In genomic region chr16:11843861-11844260, GRCh38 we compare ENCODE assay signal across 11 cellular contexts. TPM values are rescaled to one million over a fixed set of nuclear protein-coding genes. Genes with fewer than 3 reads are reported as not detected.
A peak's percentile ranks its signal among the peaks of the same experiment; 100 is the strongest.
DNase-seq lines count a peak whose midpoint lies in the region; TF ChIP-seq lines count a peak whose summit lies in the region.
"Had no signal": no experiment of that assay in that cellular context is flagged by ENCODE, and none has a peak within 500 bp of the region (broad histone marks: within the 10 kb centered on the region; RNA-seq: fewer than 3 reads in every experiment).

No MANE protein-coding gene starts in this region.

- no peaks in the 10 kb centered on the region for H3K9me3 ChIP-seq in right atrium auricular region
- H3K9me3 ChIP-seq: BLaER1 treated with 17β-estradiol and CSF1 and Interleukin-3, amounts not matched to agents 10 nM and 100 nM; HAP-1 had no signal

- no peak overlapping the region for H3K4me3 ChIP-seq in right atrium auricular region
- H3K4me3 ChIP-seq: BLaER1 treated with 17β-estradiol and CSF1 and Interleukin-3, amounts not matched to agents 10 nM and 100 nM; HAP-1 had no signal

- no peak overlapping the region for H3K27ac ChIP-seq in right atrium auricular region
- H3K27ac ChIP-seq: BLaER1 treated with 17β-estradiol and CSF1 and Interleukin-3, amounts not matched to agents 10 nM and 100 nM had no signal

- H3K4me1 ChIP-seq in right atrium auricular region: peaks cover 0 to 7% of the 10 kb centered on the region in 2 donors
- H3K4me1 ChIP-seq: HAP-1 had no signal

- intact Hi-C loops in cardiac septum (cut with DNase I): no loop called here

- no peak for TF ChIP-seq CTCF in right atrium auricular region (IDR thresholded peaks at IDR 0.05)

- peaks cover 91% of the 10 kb centered on the region for H3K36me3 ChIP-seq in right atrium auricular region

- no peaks in the 10 kb centered on the region for H3K27me3 ChIP-seq in right atrium auricular region
- H3K27me3 ChIP-seq: BLaER1 treated with 17β-estradiol and CSF1 and Interleukin-3, amounts not matched to agents 10 nM and 100 nM had no signal

- DNase-seq in cardiac septum (ENCODE audit: low spot score) (peak; percentile 14), right atrium auricular region (ENCODE audit: low spot score) (no peak), cerebellar cortex (ENCODE audit: low spot score) (peak; percentile 72), mesenteric fat pad (ENCODE audit: low spot score) (peak; percentile 72), NCI-H2029 treated with DMSO at 0.1 percent for 48 hours (lab: John Stamatoyannopoulos, UW) (no peak), NAMALWA (ENCODE audit: low spot score) (no peak)
- DNase-seq: Calu3; CD8-positive, alpha-beta T cell; DMS79 treated with DMSO at 0.1 percent for 48 hours had no signal

RNA-seq across cellular contexts. Expression of gene RSL1D1, which starts 7.5 kb away (rescaled TPM):
- total RNA-seq in cardiac septum: 77.9 TPM
- 100 to 1,000 TPM in 1 of 2 donors, 10 to 100 TPM in 1; 75.3 to 123 TPM for total RNA-seq in right atrium auricular region
- total RNA-seq in mesenteric fat pad: 200 TPM

RNA-seq across cellular contexts. Expression of gene ZC3H7A, which starts 46.8 kb away (rescaled TPM):
- total RNA-seq in cardiac septum (33.4 TPM), right atrium auricular region (10 to 100 TPM; 29.0 to 32.1 TPM), mesenteric fat pad (57.1 TPM)

Comparison
In these comparisons a context has a peak if more than half of its experiments do, and no peak if none do; other contexts are left out.
1. DNase-seq: peak in cardiac septum (single experiment), cerebellar cortex (single experiment) and mesenteric fat pad (single experiment); none in right atrium auricular region (single experiment), NCI-H2029 treated with DMSO at 0.1 percent for 48 hours (single experiment) and NAMALWA (single experiment).